Comparison of ENCODE assay signal across 1 cellular context in genomic region chr7:155796381-155797261, GRCh38.
TF ChIP-seq lines count a peak whose summit lies in the region.

No MANE protein-coding gene starts in this region.

TF ChIP-seq in GM12878, 131 proteins besides CTCF, POLR2A, EP300 and RAD21 (continued from another document):
- TF ChIP-seq ZBTB4 (CRISPR knock-in tag; IDR thresholded peaks at IDR 0.05) (no peak), ZNF207 (IDR thresholded peaks at IDR 0.05; ENCODE audit: borderline replicate concordance) (no peak), SP1 (IDR thresholded peaks at IDR 0.05; ENCODE audit: low read depth, low read length) (no peak), ZBTB33 (IDR thresholded peaks at IDR 0.05) (no peak)
